Comparison of ENCODE assay signal across 13 cellular contexts in genomic region chr1:59520759-59521442, GRCh38.
DNase-seq lines count a peak whose midpoint lies in the region; ATAC-seq and TF ChIP-seq lines count a peak whose summit lies in the region.
"Had no signal": no experiment of that assay in that cellular context is flagged by ENCODE, and none has a peak within 500 bp of the region (broad histone marks: within the 10 kb centered on the region; RNA-seq: fewer than 3 reads in every experiment).

No MANE protein-coding gene starts in this region.

- H3K4me2 ChIP-seq in mammary epithelial cell (ENCODE audit: insufficient read depth, low read depth, low read length): no peak overlapping the region
- H3K4me2 ChIP-seq: KMS-11 had no signal

- no TSS peak for BruUV-seq in mammary epithelial cell (replicated peaks; lab: Mats Ljungman, UMichigan)

- H3K4me3 ChIP-seq in mammary epithelial cell (replicated peaks in 1 of 3; ENCODE audit: insufficient read depth in 1 of 3, low read depth in 2 of 3, low read length in 3 of 3): no peak overlapping the region
- H3K4me3 ChIP-seq in skeletal muscle cell (ENCODE audit: low read depth, low read length): no peak overlapping the region
- H3K4me3 ChIP-seq: lower lobe of right lung had no signal

- TF ChIP-seq CTCF in mammary epithelial cell (conservative IDR thresholded peaks at IDR 0.05 in 1 of 2, IDR thresholded peaks at IDR 0.05 in 1 of 2; ENCODE audit: extremely low read depth in 1 of 2, insufficient read depth in 1 of 2, low read depth in 1 of 2, low read length in 2 of 2) (no peak), GM10266 (IDR thresholded peaks at IDR 0.05; ENCODE audit: control insufficient read depth, insufficient read depth, low read depth, missing control alignments) (no peak)

- CTCF ChIA-PET in mammary epithelial cell (lab: Charles Lee; ENCODE audit: low non-redundant PET): no interaction called here

- intact Hi-C loops in mammary epithelial cell (cut with micrococcal nuclease): no loop called here

- WGBS in mammary epithelial cell (ENCODE audit: low coverage, missing lambda C conversion rate): 36% methylated on average over 13 of the region's 13 CpGs

- no peak for ATAC-seq in HG03571 (IDR thresholded peaks at IDR 0.05; ENCODE audit: unreplicated experiment)
- ATAC-seq: activated CD8-positive, alpha-beta T cell treated with anti-CD3 and anti-CD28 coated beads for 36 hours; lower lobe of right lung had no signal

- H3K36me3 ChIP-seq in mammary epithelial cell (ENCODE audit: insufficient read depth, low read length): no peaks in the 10 kb centered on the region
- H3K36me3 ChIP-seq: lower lobe of right lung had no signal

- no peaks in the 10 kb centered on the region for H4K20me1 ChIP-seq in mammary epithelial cell (ENCODE audit: insufficient read depth, low read length)

- dilution Hi-C loops in mammary epithelial cell (cut with HindIII; ENCODE audit: low sequenced_read_pairs): no loop called here

- no peaks in the 10 kb centered on the region for H3K79me2 ChIP-seq in mammary epithelial cell (ENCODE audit: insufficient read depth, low read length)

- no peak overlapping the region for H3K9ac ChIP-seq in mammary epithelial cell (ENCODE audit: insufficient read depth, low read length)
- H3K9ac ChIP-seq: KMS-11 had no signal

- no peaks in the 10 kb centered on the region for H3K9me3 ChIP-seq in mammary epithelial cell (replicated peaks; ENCODE audit: insufficient read depth, low read length)
- H3K9me3 ChIP-seq: lower lobe of right lung had no signal

- DNase-seq in EL (peak; percentile 19), mammary epithelial cell (no peak), hepatic stellate cell (ENCODE audit: low spot score) (peak; percentile 60), skeletal muscle cell (ENCODE audit: low read depth) (peak; percentile 81), GM10266 (ENCODE audit: extremely low spot score) (no peak), erythroblast (lab: John Stamatoyannopoulos, UW) (no peak)
- DNase-seq in activated CD4-positive, alpha-beta T cell treated with anti-CD3 and anti-CD28 coated beads for 4 hours: no peak
- DNase-seq: activated CD8-positive, alpha-beta T cell treated with anti-CD3 and anti-CD28 coated beads for 36 hours; activated naive CD8-positive, alpha-beta T cell treated with anti-CD3 and anti-CD28 coated beads, Interleukin-2, amount 10 ng/mL, durations not matched to agents 7 days and 5 days; CD4-positive, alpha-beta memory T cell; lower lobe of right lung had no signal

- TF ChIP-seq POLR2A in erythroblast (IDR thresholded peaks at IDR 0.05; ENCODE audit: low read length): no peak

- H2AFZ ChIP-seq in mammary epithelial cell (ENCODE audit: low read depth, low read length): peak overlapping the region; percentile 68

- no peaks in the 10 kb centered on the region for H3K27me3 ChIP-seq in mammary epithelial cell (ENCODE audit: insufficient read depth, low read length)

- peaks cover 3% of the 10 kb centered on the region for H3K4me1 ChIP-seq in mammary epithelial cell (ENCODE audit: insufficient read depth, low read length)

- H3K27ac ChIP-seq in mammary epithelial cell (ENCODE audit: insufficient read depth, low read depth, low read length): no peak overlapping the region
- H3K27ac ChIP-seq: KMS-11, lower lobe of right lung had no signal

- in situ Hi-C loops in mammary epithelial cell (cut with MboI; ENCODE audit: low sequenced_read_pairs in 2 of 2): no loop called here

Comparison
In these comparisons a context has a peak if more than half of its experiments do, and no peak if none do; other contexts are left out.
1. DNase-seq: peak in EL (single experiment), hepatic stellate cell (single experiment) and skeletal muscle cell (single experiment); none in mammary epithelial cell (single experiment), GM10266 (single experiment), activated CD4-positive, alpha-beta T cell treated with anti-CD3 and anti-CD28 coated beads for 4 hours (0 of 2) and erythroblast (0 of 2).